In the genomic region with DNA sequence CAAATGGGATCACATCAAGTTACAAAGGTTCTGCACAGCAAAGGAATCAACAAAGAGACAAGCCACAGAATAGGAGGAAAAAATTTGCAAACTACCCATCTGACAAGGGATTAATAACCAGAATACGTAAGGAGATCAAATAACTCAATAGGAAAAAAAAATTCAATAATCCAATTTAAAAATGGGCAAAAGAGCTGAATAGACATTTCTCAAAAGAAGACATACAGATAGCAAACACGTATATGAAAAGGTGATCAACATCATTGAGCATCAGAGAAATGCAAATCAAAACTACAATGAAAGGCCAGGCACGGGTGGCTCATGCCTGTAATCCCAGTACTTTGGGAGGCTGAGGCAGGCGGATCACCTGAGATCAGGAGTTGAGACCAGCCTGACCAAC, we compare ENCODE assay signal across 22 cellular contexts. TPM values are rescaled to one million over a fixed set of nuclear protein-coding genes. Genes with fewer than 3 reads are reported as not detected.
DNase-seq lines count a peak whose midpoint lies in the region; ATAC-seq, FAIRE-seq and TF ChIP-seq lines count a peak whose summit lies in the region.
"Had no signal": no experiment of that assay in that cellular context is flagged by ENCODE, and none has a peak within 500 bp of the region (broad histone marks: within the 10 kb centered on the region; RNA-seq: fewer than 3 reads in every experiment).

No MANE protein-coding gene starts in this region.

- CTCF ChIA-PET in A549 (lab: Yijun Ruan, JAX) (no interaction called here), IMR-90 (lab: Yijun Ruan, JAX) (no interaction called here)

- H3K36me3 ChIP-seq in IMR-90 (ENCODE audit: control insufficient read depth, insufficient read depth, low read length) (no peaks in the 10 kb centered on the region), sigmoid colon (no peaks in the 10 kb centered on the region)
- H3K36me3 ChIP-seq in effector memory CD4-positive, alpha-beta T cell (ENCODE audit: control insufficient read depth, insufficient read depth, low read length), result no peaks in the 10 kb centered on the region
- H3K36me3 ChIP-seq: BLaER1 treated with 17β-estradiol and CSF1 and Interleukin-3, amounts not matched to agents 10 nM and 100 nM had no signal

- no peak overlapping the region for H3K23ac ChIP-seq in IMR-90 (ENCODE audit: low read depth, low read length)

- H3K4me1 ChIP-seq in A549 (no peaks in the 10 kb centered on the region), IMR-90 (ENCODE audit: control insufficient read depth, insufficient read depth, low read length) (no peaks in the 10 kb centered on the region), sigmoid colon (no peaks in the 10 kb centered on the region)
- H3K4me1 ChIP-seq in effector memory CD4-positive, alpha-beta T cell (ENCODE audit: control insufficient read depth, insufficient read depth, low read length, poor library complexity, severe bottlenecking), result no peaks in the 10 kb centered on the region
- H3K4me1 ChIP-seq: BLaER1 treated with 17β-estradiol and CSF1 and Interleukin-3, amounts not matched to agents 10 nM and 100 nM; Caco-2 had no signal

- no peak overlapping the region for H4K5ac ChIP-seq in IMR-90 (ENCODE audit: low read depth, low read length)

- in situ Hi-C loops in IMR-90 (cut with MboI; ENCODE audit: low sequenced_read_pairs), result no loop called here

- no peak overlapping the region for H3K27ac ChIP-seq in A549
- no peak overlapping the region for H3K27ac ChIP-seq in IMR-90 (ENCODE audit: insufficient read depth, low read length)
- H3K27ac ChIP-seq in sigmoid colon, result no peak overlapping the region
- H3K27ac ChIP-seq in effector memory CD4-positive, alpha-beta T cell (ENCODE audit: insufficient read depth, low read length, poor library complexity, severe bottlenecking), result no peak overlapping the region
- H3K27ac ChIP-seq: BLaER1 treated with 17β-estradiol and CSF1 and Interleukin-3, amounts not matched to agents 10 nM and 100 nM; C4-2B had no signal

- H4K91ac ChIP-seq in IMR-90 (ENCODE audit: insufficient read depth, low read depth, low read length), result no peak overlapping the region

- no peak for DNase-seq in A549 (ENCODE audit: low read depth in 1 of 2, low spot score in 1 of 2)
- DNase-seq in IMR-90, result no peak
- peak; percentile 18 for DNase-seq in sigmoid colon
- no peak for DNase-seq in effector memory CD4-positive, alpha-beta T cell
- DNase-seq: 8988T; AML-193; Caco-2; Calu3; CD4-positive, alpha-beta T cell; CD8-positive, alpha-beta T cell; DMS79 treated with DMSO at 0.1 percent for 48 hours; GF-D8 had no signal

- no peak overlapping the region for H3K4me3 ChIP-seq in A549
- no peak overlapping the region for H3K4me3 ChIP-seq in IMR-90 (ENCODE audit: insufficient read depth, low read depth, low read length)
- no peak overlapping the region for H3K4me3 ChIP-seq in sigmoid colon
- H3K4me3 ChIP-seq in effector memory CD4-positive, alpha-beta T cell (ENCODE audit: insufficient read depth, low read depth, low read length, poor library complexity, severe bottlenecking), result no peak overlapping the region
- H3K4me3 ChIP-seq: BLaER1 treated with 17β-estradiol and CSF1 and Interleukin-3, amounts not matched to agents 10 nM and 100 nM had no signal

- H2AK5ac ChIP-seq in IMR-90 (ENCODE audit: low read depth, low read length), result no peak overlapping the region

- no TSS peak for BruUV-seq in IMR-90 (replicated peaks; lab: Mats Ljungman, UMichigan)

- H3K4me2 ChIP-seq in A549, result no peak overlapping the region
- no peak overlapping the region for H3K4me2 ChIP-seq in IMR-90 (ENCODE audit: low read depth, low read length)
- H3K4me2 ChIP-seq: BLaER1 treated with 17β-estradiol and CSF1 and Interleukin-3, amounts not matched to agents 10 nM and 100 nM had no signal

- dilution Hi-C loops in IMR-90 (cut with HindIII; ENCODE audit: low sequenced_read_pairs, unreplicated experiment), result no loop called here

- no peaks in the 10 kb centered on the region for H3K9me1 ChIP-seq in IMR-90 (ENCODE audit: insufficient read depth, low read length)

- no peak overlapping the region for H2AK9ac ChIP-seq in IMR-90 (replicated peaks; ENCODE audit: low read depth, low read length, poor library complexity)

- no peak overlapping the region for H3K18ac ChIP-seq in IMR-90 (ENCODE audit: low read depth, low read length)

- H2BK5ac ChIP-seq in IMR-90 (ENCODE audit: low read depth, low read length, poor library complexity, severe bottlenecking), result no peak overlapping the region

- no peak overlapping the region for H3K4ac ChIP-seq in IMR-90 (ENCODE audit: low read depth, low read length)

- WGBS in A549 (ENCODE audit: missing lambda C conversion rate), result 53% methylated on average over 4 of the region's 4 CpGs
- WGBS in IMR-90 (ENCODE audit: extremely low coverage in 2 of 2, insufficient read length in 1 of 2), 2 experiments, result 63% methylated on average over 2 of the region's 4 CpGs; no CpG with 5 or more reads in 1 of the 2 experiments
- WGBS in sigmoid colon, 2 donors, result 84 to 85% methylated on average over 4 of the region's 4 CpGs

- no peak overlapping the region for H2BK120ac ChIP-seq in IMR-90 (ENCODE audit: low read depth, low read length)

- H4K20me1 ChIP-seq in IMR-90 (ENCODE audit: insufficient read depth, low read length), result no peaks in the 10 kb centered on the region; the same call in 1 of the 2 replicates

- H3K27me3 ChIP-seq in IMR-90 (ENCODE audit: control insufficient read depth, insufficient read depth, low read length) (no peaks in the 10 kb centered on the region), sigmoid colon (no peaks in the 10 kb centered on the region)
- no peaks in the 10 kb centered on the region for H3K27me3 ChIP-seq in effector memory CD4-positive, alpha-beta T cell (replicated peaks; ENCODE audit: control insufficient read depth, insufficient read depth, low read length, poor library complexity, severe bottlenecking)
- H3K27me3 ChIP-seq: BLaER1 treated with 17β-estradiol and CSF1 and Interleukin-3, amounts not matched to agents 10 nM and 100 nM had no signal

- TF ChIP-seq EP300 in A549 (IDR thresholded peaks at IDR 0.05), result no peak
- TF ChIP-seq EP300 in sigmoid colon (IDR thresholded peaks at IDR 0.05), result no peak

- no peak for TF ChIP-seq CTCF in A549 (IDR thresholded peaks at IDR 0.05)
- no peak for TF ChIP-seq CTCF in IMR-90 (conservative IDR thresholded peaks at IDR 0.05; ENCODE audit: low read depth, low read length)
- TF ChIP-seq CTCF in sigmoid colon (IDR thresholded peaks at IDR 0.05), result no peak

- H2BK15ac ChIP-seq in IMR-90 (ENCODE audit: low read depth, low read length), result no peak overlapping the region

- no peak overlapping the region for H3K14ac ChIP-seq in IMR-90 (replicated peaks; ENCODE audit: low read depth, low read length)

- H3K9ac ChIP-seq in IMR-90 (ENCODE audit: low read depth, low read length), result no peak overlapping the region
- H3K9ac ChIP-seq: BLaER1 treated with 17β-estradiol and CSF1 and Interleukin-3, amounts not matched to agents 10 nM and 100 nM had no signal

- H2BK20ac ChIP-seq in IMR-90 (ENCODE audit: low read depth, low read length), result no peak overlapping the region

- no peak overlapping the region for H2AFZ ChIP-seq in IMR-90 (replicated peaks; ENCODE audit: low read length, poor library complexity)

- POLR2A ChIA-PET in A549 (lab: Yijun Ruan, JAX), result no interaction called here
- POLR2A ChIA-PET in IMR-90 (lab: Charles Lee; ENCODE audit: unreplicated experiment), result no interaction called here

- ATAC-seq in A549, result no peak
- ATAC-seq in IMR-90 (ENCODE audit: low read depth), result no peak
- ATAC-seq in GM18502 (IDR thresholded peaks at IDR 0.05; ENCODE audit: poor library complexity, unreplicated experiment), result no peak
- no peak for ATAC-seq in GM18519 (IDR thresholded peaks at IDR 0.05; ENCODE audit: low FRiP score, unreplicated experiment)
- ATAC-seq: CD8-positive, alpha-beta T cell had no signal

- no peak for TF ChIP-seq POLR2A in A549 (IDR thresholded peaks at IDR 0.05; ENCODE audit: low read length)
- no peak for TF ChIP-seq POLR2A in IMR-90 (IDR thresholded peaks at IDR 0.05; ENCODE audit: low read depth, low read length)
- TF ChIP-seq POLR2A in sigmoid colon (IDR thresholded peaks at IDR 0.05), result no peak

- H4K8ac ChIP-seq in IMR-90 (ENCODE audit: low read depth in 2 of 2, low read length in 2 of 2), result no peak overlapping the region

- FAIRE-seq in A549 (lab: Jason Lieb, UNC), result no peak
- FAIRE-seq: A204.1, D721Med, G401.6, GM12891, GM18507, GM19239 had no signal

- H3K9me3 ChIP-seq in A549, result no peaks in the 10 kb centered on the region
- H3K9me3 ChIP-seq in IMR-90 (ENCODE audit: control insufficient read depth, insufficient read depth, low read length), result no peaks in the 10 kb centered on the region
- H3K9me3 ChIP-seq in sigmoid colon, result no peaks in the 10 kb centered on the region
- H3K9me3 ChIP-seq in effector memory CD4-positive, alpha-beta T cell (ENCODE audit: control insufficient read depth, low read length), result no peaks in the 10 kb centered on the region
- H3K9me3 ChIP-seq: BLaER1 treated with 17β-estradiol and CSF1 and Interleukin-3, amounts not matched to agents 10 nM and 100 nM; Caco-2 had no signal

- TF ChIP-seq RAD21 in A549 (conservative IDR thresholded peaks at IDR 0.05 in 1 of 2, IDR thresholded peaks at IDR 0.05 in 1 of 2) (no peak), IMR-90 (IDR thresholded peaks at IDR 0.05; ENCODE audit: low read length) (no peak)

- H3K79me1 ChIP-seq in IMR-90 (ENCODE audit: low read depth in 1 of 2, low read length in 2 of 2), result no peaks in the 10 kb centered on the region

- intact Hi-C loops in IMR-90 (cut with micrococcal nuclease), result no loop called here
- intact Hi-C loops in sigmoid colon (cut with DNase I), result no loop called here

- no peak overlapping the region for H3K56ac ChIP-seq in IMR-90 (ENCODE audit: extremely low read depth, insufficient read depth, low read length)

RNA-seq across cellular contexts. Expression of a gene that starts 23.5 kb away (rescaled TPM):
- polyA plus RNA-seq in A549 (2011; rRNA removed) (7.0 and 7.7 TPM in 2 replicates), A549 (2017; fragmentation: RNase III; extraction: RNeasy Plus Mini Kit Qiagen cat#74134 plus additional on column Dnase treatment) (2.7 to 2.8 TPM (median 2.7 TPM) in 3 replicates), IMR-90 (2012; rRNA removed) (7.8 and 8.9 TPM in 2 replicates), sigmoid colon (1 to 10 TPM in 2 of 3 donors, not detected in 1; 1.2 to 2.1 TPM)
- 2.6 and 2.8 TPM in 2 replicates for polyA plus RNA-seq in A549 (2012; cell fraction: cytosol; rRNA removed)
- polyA plus RNA-seq in A549 (2012; cell fraction: nucleus; rRNA removed), result 3.8 and 4.6 TPM in 2 replicates
- 8.8 and 10.3 TPM in 2 replicates for polyA minus RNA-seq in A549 (2011; rRNA and poly(A)+ RNA removed)
- total RNA-seq in IMR-90 (2012; rRNA removed) (6.9 and 12.5 TPM in 2 replicates), sigmoid colon (10 to 100 TPM in 3 of 4 donors, 1 to 10 TPM in 1; 8.3 to 13.2 (median 12.1) TPM)
- polyA plus RNA-seq in IMR-90 (2012; cell fraction: cytosol; rRNA removed), result 7.1 and 12.1 TPM in 2 replicates
- polyA plus RNA-seq in IMR-90 (2012; cell fraction: nucleus; rRNA removed; ENCODE audit: low replicate concordance), result 17.2 and 25.0 TPM in 2 replicates

RNA-seq across cellular contexts. Expression of a gene that starts 39.0 kb away (rescaled TPM):
- 0.56 and 0.68 TPM in 2 replicates for polyA plus RNA-seq in A549 (2011; rRNA removed)
- 0.11 and 0.17 TPM in 2 replicates for polyA plus RNA-seq in A549 (2012; cell fraction: cytosol; rRNA removed)
- polyA plus RNA-seq in A549 (2012; cell fraction: nucleus; rRNA removed), result 0.48 and 0.83 TPM in 2 replicates
- polyA plus RNA-seq in A549 (2017; fragmentation: RNase III; extraction: RNeasy Plus Mini Kit Qiagen cat#74134 plus additional on column Dnase treatment), result 0.32 to 0.63 TPM (median 0.46 TPM) in 3 replicates
- polyA minus RNA-seq in A549 (2011; rRNA and poly(A)+ RNA removed), result 0.54 and 1.7 TPM in 2 replicates
- not detected in 2 replicates for total RNA-seq in IMR-90 (2012; rRNA removed)
- 0.07 and 0.14 TPM in 2 replicates for polyA plus RNA-seq in IMR-90 (2012; rRNA removed)
- polyA plus RNA-seq in IMR-90 (2012; cell fraction: cytosol; rRNA removed), result 0.13 TPM in 1 of 2 replicates, not detected in the other
- 0.21 and 0.38 TPM in 2 replicates for polyA plus RNA-seq in IMR-90 (2012; cell fraction: nucleus; rRNA removed; ENCODE audit: low replicate concordance)
- total RNA-seq in sigmoid colon, result 1 to 10 TPM; 1.2 to 9.3 (median 3.4) TPM
- 1 to 10 TPM in 1 of 3 donors, under 1 TPM in 1, not detected in 1; 0.60 to 1.3 TPM for polyA plus RNA-seq in sigmoid colon
